9 cellular contexts compared by ENCODE assay signal in genomic region chr7:5629941-5630340, GRCh38. TPM values are rescaled to one million over a fixed set of nuclear protein-coding genes. Genes with fewer than 3 reads are reported as not detected.
DNase-seq lines count a peak whose midpoint lies in the region; ATAC-seq, FAIRE-seq and TF ChIP-seq lines count a peak whose summit lies in the region.
"Had no signal": no experiment of that assay in that cellular context is flagged by ENCODE, and none has a peak within 500 bp of the region (broad histone marks: within the 10 kb centered on the region; RNA-seq: fewer than 3 reads in every experiment).

No MANE protein-coding gene starts in this region.

- H3K36me3 ChIP-seq in H1 (ENCODE audit: control insufficient read depth in 2 of 4, insufficient read depth in 4 of 4, low read length in 3 of 4) = no peaks in the 10 kb centered on the region
- H3K36me3 ChIP-seq in right atrium auricular region = peaks cover 25% of the 10 kb centered on the region

- no peak for ATAC-seq in GM21717 (IDR thresholded peaks at IDR 0.05; ENCODE audit: unreplicated experiment)

- H2BK12ac ChIP-seq in H1 (ENCODE audit: low read depth, low read length) = peak overlapping the region; percentile 33; the same call in 1 of the 2 replicates

- 83% methylated on average over 4 of the region's 4 CpGs; no CpG with 5 or more reads in 1 of the 2 experiments for WGBS in H1 (ENCODE audit: extremely low coverage in 1 of 2, insufficient coverage in 1 of 2, insufficient read length in 1 of 2, insufficient replicate concordance in 2 of 2, low coverage in 1 of 2, low lambda C conversion rate in 2 of 2, missing lambda C conversion rate in 1 of 2), 2 experiments

- H3K4ac ChIP-seq in H1 (replicated peaks; ENCODE audit: insufficient read length, low read depth, low read length) = no peak overlapping the region

- H3K4me2 ChIP-seq in H1 (ENCODE audit: insufficient read depth in 1 of 2, low read depth in 2 of 2, low read length in 2 of 2) = no peak overlapping the region

- H2BK15ac ChIP-seq in H1 (ENCODE audit: low read length) = no peak overlapping the region

- H3K27me3 ChIP-seq in H1 (replicated peaks in 1 of 4; ENCODE audit: control insufficient read depth in 3 of 4, extremely low read depth in 1 of 4, insufficient read depth in 3 of 4, low read length in 3 of 4) = no peaks in the 10 kb centered on the region; a peak in 1 of 7 replicates
- H3K27me3 ChIP-seq in right atrium auricular region = no peaks in the 10 kb centered on the region

- H3K79me1 ChIP-seq in H1 (ENCODE audit: low read depth, low read length) = no peaks in the 10 kb centered on the region; the same call in 1 of the 2 replicates

- TF ChIP-seq CTCF in H1 (IDR thresholded peaks at IDR 0.05; ENCODE audit: control extremely low read depth in 1 of 3, insufficient read depth in 1 of 3, low read depth in 1 of 3, low read length in 3 of 3) (no peak), right atrium auricular region (IDR thresholded peaks at IDR 0.05) (no peak), GM10266 (IDR thresholded peaks at IDR 0.05; ENCODE audit: control insufficient read depth, insufficient read depth, low read depth, missing control alignments) (no peak)

- FAIRE-seq in H1 (lab: Jason Lieb, UNC) = no peak

- no peaks in the 10 kb centered on the region for H3K9me3 ChIP-seq in H1 (ENCODE audit: insufficient read depth in 2 of 2, low read depth in 1 of 2, low read length in 1 of 2)
- H3K9me3 ChIP-seq in right atrium auricular region = no peaks in the 10 kb centered on the region

- H4K5ac ChIP-seq in H1 (ENCODE audit: insufficient read length, low read depth, low read length) = no peak overlapping the region

- H4K20me1 ChIP-seq in H1 (replicated peaks in 1 of 2; ENCODE audit: control insufficient read depth in 1 of 2, insufficient read depth in 2 of 2, low read length in 2 of 2) = peaks cover 0 to 3% of the 10 kb centered on the region in 2 experiments

- H3K23ac ChIP-seq in H1 (ENCODE audit: insufficient read length) = no peak overlapping the region

- no peak for TF ChIP-seq RAD21 in H1 (IDR thresholded peaks at IDR 0.05 in 1 of 2, conservative IDR thresholded peaks at IDR 0.05 in 1 of 2; ENCODE audit: low read depth in 2 of 2, low read length in 2 of 2)

- H2BK5ac ChIP-seq in H1 (ENCODE audit: low read depth, low read length) = 0 out of 2 replicates have a peak overlapping the region, but pooled peaks have one; percentile 5

- TF ChIP-seq EP300 in H1 (IDR thresholded peaks at IDR 0.05; ENCODE audit: borderline replicate concordance in 1 of 2, low read depth in 2 of 2, low read length in 2 of 2) = no peak

- H3K18ac ChIP-seq in H1 (ENCODE audit: extremely low read depth, low read length) = no peak overlapping the region

- H3K4me1 ChIP-seq in H1 (replicated peaks in 1 of 4; ENCODE audit: control insufficient read depth in 3 of 4, insufficient read depth in 4 of 4, low read length in 3 of 4) = peaks cover 11 to 23% (median 14%) of the 10 kb centered on the region in 4 experiments
- peaks cover 0 to 51% of the 10 kb centered on the region in 2 donors for H3K4me1 ChIP-seq in right atrium auricular region

- no peak overlapping the region for H3K9ac ChIP-seq in H1 (replicated peaks in 1 of 4; ENCODE audit: extremely low read depth in 1 of 4, low read depth in 3 of 4, low read length in 3 of 4)

- no peak overlapping the region for H4K91ac ChIP-seq in H1 (replicated peaks; ENCODE audit: insufficient read length, low read length)

- no peak overlapping the region for H3K56ac ChIP-seq in H1 (replicated peaks; ENCODE audit: insufficient read length, low read depth, low read length)

- no peak overlapping the region for H2AK5ac ChIP-seq in H1 (ENCODE audit: low read depth, low read length)

- H2AFZ ChIP-seq in H1 (ENCODE audit: low read length) = no peak overlapping the region

- CTCF ChIA-PET in H1 (lab: Charles Lee; ENCODE audit: partially characterized antibody) = interaction anchor here (0.6 to 12.5 kb wide), 11 partner anchors 9 to 378 kb away, joined by 3 to 90 read pairs (median 4); no protein-coding TSS in a partner anchor

- no peaks in the 10 kb centered on the region for H3K79me2 ChIP-seq in H1 (ENCODE audit: control insufficient read depth in 1 of 2, insufficient read depth in 2 of 2, low read length in 2 of 2)

- no peak for TF ChIP-seq POLR2A in H1 (IDR thresholded peaks at IDR 0.05; ENCODE audit: control extremely low read depth in 1 of 2, low read depth in 2 of 2, low read length in 2 of 2)

- H3K27ac ChIP-seq in H1 (ENCODE audit: low read depth, low read length) (no peak overlapping the region), right atrium auricular region (no peak overlapping the region)
- H3K27ac ChIP-seq: HL-60 had no signal

- no peak overlapping the region for H2BK120ac ChIP-seq in H1 (replicated peaks; ENCODE audit: low read depth, low read length)

- H3K14ac ChIP-seq in H1 (ENCODE audit: insufficient read length) = no peak overlapping the region

- no peaks in the 10 kb centered on the region for H3K23me2 ChIP-seq in H1 (ENCODE audit: low read depth, low read length)

- DNase-seq in HCEC 1CT = peak; percentile 66
- DNase-seq in activated CD4-positive, alpha-beta T cell treated with anti-CD3 and anti-CD28 coated beads for 1 hour = peak; percentile 39
- peak in 1 of 2 experiments; percentile 46 for DNase-seq in H1 (ENCODE audit: low read depth in 1 of 2, low spot score in 2 of 2)
- peak; percentile 29 for DNase-seq in stimulated activated CD4-positive, alpha-beta T cell treated with anti-CD3 and anti-CD28 coated beads, Interleukin-2, amount 100 ng/mL, for 4 hours (ENCODE audit: low read depth)
- no peak for DNase-seq in NCI-H128 (lab: John Stamatoyannopoulos, UW; ENCODE audit: unreplicated experiment)
- DNase-seq in right atrium auricular region (ENCODE audit: low spot score) = no peak
- DNase-seq in GM10266 (ENCODE audit: extremely low spot score) = no peak

- peak overlapping the region; percentile 24; the same call in 1 of the 2 replicates for H2BK20ac ChIP-seq in H1 (ENCODE audit: low read length)

- H3K4me3 ChIP-seq in H1 (ENCODE audit: extremely low read depth in 1 of 4, insufficient read depth in 2 of 4, low read depth in 3 of 4, low read length in 4 of 4) (no peak overlapping the region), right atrium auricular region (no peak overlapping the region)

- POLR2A ChIA-PET in H1 (lab: Charles Lee; ENCODE audit: partially characterized antibody) = interaction anchor here (0.6 to 1.4 kb wide), 7 partner anchors 16 to 106 kb away, joined by 3 to 4 read pairs (median 3); no protein-coding TSS in a partner anchor

- no peak overlapping the region for H4K8ac ChIP-seq in H1 (ENCODE audit: extremely low read depth, insufficient read depth, low read length)

TF ChIP-seq in H1, 55 proteins besides CTCF, POLR2A, EP300 and RAD21:
- TF ChIP-seq KDM5A (IDR thresholded peaks at IDR 0.05; ENCODE audit: low read length) (no peak), CTBP2 (IDR thresholded peaks at IDR 0.05; ENCODE audit: borderline replicate concordance, insufficient read depth, insufficient read length, low read length) (no peak), JUND (IDR thresholded peaks at IDR 0.05; ENCODE audit: low read length) (no peak), BACH1 (IDR thresholded peaks at IDR 0.05; ENCODE audit: low read length) (no peak), BRCA1 (IDR thresholded peaks at IDR 0.05; ENCODE audit: low read depth, low read length) (no peak), SIX5 (IDR thresholded peaks at IDR 0.05; ENCODE audit: low read depth, low read length) (no peak), SP4 (IDR thresholded peaks at IDR 0.05; ENCODE audit: low read length) (no peak), MAFK (IDR thresholded peaks at IDR 0.05; ENCODE audit: low read depth, low read length) (no peak), CEBPB (IDR thresholded peaks at IDR 0.05; ENCODE audit: low read depth, low read length) (no peak), EZH2 (IDR thresholded peaks at IDR 0.05; ENCODE audit: low read depth, low read length, severe bottlenecking) (no peak), FOSL1 (IDR thresholded peaks at IDR 0.05; ENCODE audit: insufficient read depth, low read depth, low read length) (no peak), USF2 (IDR thresholded peaks at IDR 0.05; ENCODE audit: low read length) (no peak), KDM4A (IDR thresholded peaks at IDR 0.05; ENCODE audit: low read depth, low read length, severe bottlenecking) (no peak), JUN (IDR thresholded peaks at IDR 0.05; ENCODE audit: low read depth, low read length) (no peak), SAP30 (IDR thresholded peaks at IDR 0.05; ENCODE audit: insufficient read depth, insufficient replicate concordance, low read length) (no peak), POLR2AphosphoS5 (IDR thresholded peaks at IDR 0.05; ENCODE audit: low read depth, low read length) (no peak), EGR1 (IDR thresholded peaks at IDR 0.05; ENCODE audit: borderline replicate concordance, low read depth, low read length) (no peak), TAF1 (IDR thresholded peaks at IDR 0.05; ENCODE audit: low read depth, low read length) (no peak)
TF ChIP-seq in H1: peak in this region for 0.

RNA-seq across cellular contexts. Expression of gene FSCN1, which starts 37.3 kb away (rescaled TPM):
- total RNA-seq in H1 (2021; fragmentation: NEBNext Ultra II Directional; extraction: Animal tissue kit (Norgen Biotek cat#: 25700)) = 300 and 304 TPM in 2 replicates
- polyA plus RNA-seq in H1 (2011; rRNA removed) = 220 and 354 TPM in 2 replicates
- polyA plus RNA-seq in H1 (2011; cell fraction: cytosol; rRNA removed) = 162 TPM
- polyA plus RNA-seq in H1 (2011; cell fraction: nucleus; rRNA removed) = 211 TPM
- polyA plus RNA-seq in H1 (2012, experiment 1 of 2) = 134 to 263 TPM (median 248 TPM) in 4 replicates
- 286 TPM for polyA plus RNA-seq in H1 (2012, experiment 2 of 2)
- polyA plus RNA-seq in H1 (2013, experiment 1 of 2) = 278 TPM
- 278 TPM for polyA plus RNA-seq in H1 (2013, experiment 2 of 2)
- polyA minus RNA-seq in H1 (2011; rRNA and poly(A)+ RNA removed) = 63.6 and 68.5 TPM in 2 replicates
- polyA minus RNA-seq in H1 (2011; cell fraction: cytosol; rRNA and poly(A)+ RNA removed) = 239 TPM
- 150 TPM for polyA minus RNA-seq in H1 (2011; cell fraction: nucleus; rRNA and poly(A)+ RNA removed)
- total RNA-seq in right atrium auricular region = 10 to 100 TPM; 14.4 to 31.2 TPM

Comparison
In these comparisons a context has a peak if more than half of its experiments do, and no peak if none do; other contexts are left out.
1. DNase-seq: peak in HCEC 1CT (single experiment), activated CD4-positive, alpha-beta T cell treated with anti-CD3 and anti-CD28 coated beads for 1 hour (single experiment) and stimulated activated CD4-positive, alpha-beta T cell treated with anti-CD3 and anti-CD28 coated beads, Interleukin-2, amount 100 ng/mL, for 4 hours (single experiment); none in NCI-H128 (single experiment), right atrium auricular region (single experiment) and GM10266 (single experiment).